Comparison of ENCODE assay signal across 1 cellular context in the genomic region with DNA sequence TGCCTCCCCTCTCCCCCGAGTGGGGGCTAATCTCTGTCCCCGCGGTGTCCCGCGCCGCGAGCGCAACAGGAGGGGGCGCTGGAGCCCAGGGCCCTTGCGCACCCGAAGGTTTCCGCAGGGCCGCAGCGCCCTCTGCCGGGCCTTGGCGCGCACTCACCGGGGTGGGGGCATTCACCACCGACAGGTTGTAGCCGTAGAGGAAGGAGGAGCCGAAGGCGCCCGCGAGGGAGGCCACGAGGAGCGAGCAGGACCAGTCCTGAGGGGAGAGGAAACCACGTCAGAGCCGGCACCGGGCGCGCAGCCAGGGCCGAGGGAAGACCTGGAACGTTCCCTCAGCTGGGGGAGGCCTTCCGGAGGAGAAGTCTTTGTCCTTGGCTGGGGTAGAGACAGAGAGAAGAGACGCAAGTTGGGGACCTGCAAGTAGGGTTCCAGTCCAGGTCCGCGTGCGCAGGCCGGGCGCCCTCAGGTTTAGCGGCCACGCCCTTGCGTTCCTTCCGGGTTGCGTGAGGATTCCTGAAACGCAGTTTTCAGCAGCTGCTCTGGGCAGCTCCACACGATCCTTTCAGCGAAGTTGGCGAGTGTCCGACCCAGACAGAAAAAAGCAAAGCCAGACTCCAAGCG.
TF ChIP-seq lines count a peak whose summit lies in the region.

No MANE protein-coding gene starts in this region.

TF ChIP-seq in GM12878, 131 proteins besides CTCF, POLR2A, EP300 and RAD21 (continued from another document and continues in another):
- TF ChIP-seq, protein P1, sequence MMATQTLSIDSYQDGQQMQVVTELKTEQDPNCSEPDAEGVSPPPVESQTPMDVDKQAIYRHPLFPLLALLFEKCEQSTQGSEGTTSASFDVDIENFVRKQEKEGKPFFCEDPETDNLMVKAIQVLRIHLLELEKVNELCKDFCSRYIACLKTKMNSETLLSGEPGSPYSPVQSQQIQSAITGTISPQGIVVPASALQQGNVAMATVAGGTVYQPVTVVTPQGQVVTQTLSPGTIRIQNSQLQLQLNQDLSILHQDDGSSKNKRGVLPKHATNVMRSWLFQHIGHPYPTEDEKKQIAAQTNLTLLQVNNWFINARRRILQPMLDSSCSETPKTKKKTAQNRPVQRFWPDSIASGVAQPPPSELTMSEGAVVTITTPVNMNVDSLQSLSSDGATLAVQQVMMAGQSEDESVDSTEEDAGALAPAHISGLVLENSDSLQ (IDR thresholded peaks at IDR 0.05) = 0 out of 2 replicates have a peak, but pooled peaks have one; percentile 5
- TF ChIP-seq, protein P2, sequence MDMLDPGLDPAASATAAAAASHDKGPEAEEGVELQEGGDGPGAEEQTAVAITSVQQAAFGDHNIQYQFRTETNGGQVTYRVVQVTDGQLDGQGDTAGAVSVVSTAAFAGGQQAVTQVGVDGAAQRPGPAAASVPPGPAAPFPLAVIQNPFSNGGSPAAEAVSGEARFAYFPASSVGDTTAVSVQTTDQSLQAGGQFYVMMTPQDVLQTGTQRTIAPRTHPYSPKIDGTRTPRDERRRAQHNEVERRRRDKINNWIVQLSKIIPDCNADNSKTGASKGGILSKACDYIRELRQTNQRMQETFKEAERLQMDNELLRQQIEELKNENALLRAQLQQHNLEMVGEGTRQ (IDR thresholded peaks at IDR 0.05; ENCODE audit: borderline replicate concordance, low read depth, low read length) = peak; percentile 42
- TF ChIP-seq GABPA (IDR thresholded peaks at IDR 0.05; ENCODE audit: low read depth) = no peak
- TF ChIP-seq TAF1 (IDR thresholded peaks at IDR 0.05; ENCODE audit: borderline replicate concordance, low read depth, low read length) = 0 out of 2 replicates have a peak, but pooled peaks have one; percentile 24
- TF ChIP-seq, protein P3, sequence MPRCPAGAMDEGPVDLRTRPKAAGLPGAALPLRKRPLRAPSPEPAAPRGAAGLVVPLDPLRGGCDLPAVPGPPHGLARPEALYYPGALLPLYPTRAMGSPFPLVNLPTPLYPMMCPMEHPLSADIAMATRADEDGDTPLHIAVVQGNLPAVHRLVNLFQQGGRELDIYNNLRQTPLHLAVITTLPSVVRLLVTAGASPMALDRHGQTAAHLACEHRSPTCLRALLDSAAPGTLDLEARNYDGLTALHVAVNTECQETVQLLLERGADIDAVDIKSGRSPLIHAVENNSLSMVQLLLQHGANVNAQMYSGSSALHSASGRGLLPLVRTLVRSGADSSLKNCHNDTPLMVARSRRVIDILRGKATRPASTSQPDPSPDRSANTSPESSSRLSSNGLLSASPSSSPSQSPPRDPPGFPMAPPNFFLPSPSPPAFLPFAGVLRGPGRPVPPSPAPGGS (IDR thresholded peaks at IDR 0.05; ENCODE audit: borderline replicate concordance, insufficient read depth, low read depth, low read length, poor library complexity, severe bottlenecking) = no peak
- peak; percentile 71; the same call in 1 of the 2 replicates for TF ChIP-seq LARP7 (IDR thresholded peaks at IDR 0.05)
- TF ChIP-seq BACH1 (IDR thresholded peaks at IDR 0.05; ENCODE audit: borderline replicate concordance) = peak; percentile 35; the same call in 1 of the 2 replicates
- TF ChIP-seq SRF (IDR thresholded peaks at IDR 0.05; ENCODE audit: low read depth in 2 of 2, low read length in 2 of 2) = 0 out of 4 replicates have a peak, but pooled peaks of 1 of the 2 experiments have one; percentile 13
- TF ChIP-seq KDM1A (IDR thresholded peaks at IDR 0.05; ENCODE audit: borderline replicate concordance) = no peak
- 0 out of 2 replicates have a peak, but pooled peaks have one; percentile 45 for TF ChIP-seq STAT1 (conservative IDR thresholded peaks at IDR 0.05)
- peak; percentile 68; the same call in 1 of the 2 replicates for TF ChIP-seq POLR2AphosphoS5 (IDR thresholded peaks at IDR 0.05; ENCODE audit: low read length)
- TF ChIP-seq, protein P4, sequence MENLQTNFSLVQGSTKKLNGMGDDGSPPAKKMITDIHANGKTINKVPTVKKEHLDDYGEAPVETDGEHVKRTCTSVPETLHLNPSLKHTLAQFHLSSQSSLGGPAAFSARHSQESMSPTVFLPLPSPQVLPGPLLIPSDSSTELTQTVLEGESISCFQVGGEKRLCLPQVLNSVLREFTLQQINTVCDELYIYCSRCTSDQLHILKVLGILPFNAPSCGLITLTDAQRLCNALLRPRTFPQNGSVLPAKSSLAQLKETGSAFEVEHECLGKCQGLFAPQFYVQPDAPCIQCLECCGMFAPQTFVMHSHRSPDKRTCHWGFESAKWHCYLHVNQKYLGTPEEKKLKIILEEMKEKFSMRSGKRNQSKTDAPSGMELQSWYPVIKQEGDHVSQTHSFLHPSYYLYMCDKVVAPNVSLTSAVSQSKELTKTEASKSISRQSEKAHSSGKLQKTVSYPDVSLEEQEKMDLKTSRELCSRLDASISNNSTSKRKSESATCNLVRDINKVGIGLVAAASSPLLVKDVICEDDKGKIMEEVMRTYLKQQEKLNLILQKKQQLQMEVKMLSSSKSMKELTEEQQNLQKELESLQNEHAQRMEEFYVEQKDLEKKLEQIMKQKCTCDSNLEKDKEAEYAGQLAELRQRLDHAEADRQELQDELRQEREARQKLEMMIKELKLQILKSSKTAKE (IDR thresholded peaks at IDR 0.05; ENCODE audit: low read depth, poor library complexity, severe bottlenecking) = no peak
- no peak for TF ChIP-seq TBL1XR1 (IDR thresholded peaks at IDR 0.05; ENCODE audit: low read depth, low read length)
- TF ChIP-seq CREB1 (IDR thresholded peaks at IDR 0.05; ENCODE audit: low read depth) = peak; percentile 61; the same call in 1 of the 2 replicates
- no peak for TF ChIP-seq SUZ12 (IDR thresholded peaks at IDR 0.05; ENCODE audit: unreplicated experiment)
- TF ChIP-seq, protein P5, sequence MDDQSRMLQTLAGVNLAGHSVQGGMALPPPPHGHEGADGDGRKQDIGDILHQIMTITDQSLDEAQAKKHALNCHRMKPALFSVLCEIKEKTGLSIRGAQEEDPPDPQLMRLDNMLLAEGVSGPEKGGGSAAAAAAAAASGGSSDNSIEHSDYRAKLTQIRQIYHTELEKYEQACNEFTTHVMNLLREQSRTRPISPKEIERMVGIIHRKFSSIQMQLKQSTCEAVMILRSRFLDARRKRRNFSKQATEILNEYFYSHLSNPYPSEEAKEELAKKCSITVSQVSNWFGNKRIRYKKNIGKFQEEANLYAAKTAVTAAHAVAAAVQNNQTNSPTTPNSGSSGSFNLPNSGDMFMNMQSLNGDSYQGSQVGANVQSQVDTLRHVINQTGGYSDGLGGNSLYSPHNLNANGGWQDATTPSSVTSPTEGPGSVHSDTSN (IDR thresholded peaks at IDR 0.05; ENCODE audit: insufficient replicate concordance, low read depth, low read length) = no peak
- no peak for TF ChIP-seq SMAD5 (IDR thresholded peaks at IDR 0.05; ENCODE audit: low read depth)
- TF ChIP-seq, protein P6, sequence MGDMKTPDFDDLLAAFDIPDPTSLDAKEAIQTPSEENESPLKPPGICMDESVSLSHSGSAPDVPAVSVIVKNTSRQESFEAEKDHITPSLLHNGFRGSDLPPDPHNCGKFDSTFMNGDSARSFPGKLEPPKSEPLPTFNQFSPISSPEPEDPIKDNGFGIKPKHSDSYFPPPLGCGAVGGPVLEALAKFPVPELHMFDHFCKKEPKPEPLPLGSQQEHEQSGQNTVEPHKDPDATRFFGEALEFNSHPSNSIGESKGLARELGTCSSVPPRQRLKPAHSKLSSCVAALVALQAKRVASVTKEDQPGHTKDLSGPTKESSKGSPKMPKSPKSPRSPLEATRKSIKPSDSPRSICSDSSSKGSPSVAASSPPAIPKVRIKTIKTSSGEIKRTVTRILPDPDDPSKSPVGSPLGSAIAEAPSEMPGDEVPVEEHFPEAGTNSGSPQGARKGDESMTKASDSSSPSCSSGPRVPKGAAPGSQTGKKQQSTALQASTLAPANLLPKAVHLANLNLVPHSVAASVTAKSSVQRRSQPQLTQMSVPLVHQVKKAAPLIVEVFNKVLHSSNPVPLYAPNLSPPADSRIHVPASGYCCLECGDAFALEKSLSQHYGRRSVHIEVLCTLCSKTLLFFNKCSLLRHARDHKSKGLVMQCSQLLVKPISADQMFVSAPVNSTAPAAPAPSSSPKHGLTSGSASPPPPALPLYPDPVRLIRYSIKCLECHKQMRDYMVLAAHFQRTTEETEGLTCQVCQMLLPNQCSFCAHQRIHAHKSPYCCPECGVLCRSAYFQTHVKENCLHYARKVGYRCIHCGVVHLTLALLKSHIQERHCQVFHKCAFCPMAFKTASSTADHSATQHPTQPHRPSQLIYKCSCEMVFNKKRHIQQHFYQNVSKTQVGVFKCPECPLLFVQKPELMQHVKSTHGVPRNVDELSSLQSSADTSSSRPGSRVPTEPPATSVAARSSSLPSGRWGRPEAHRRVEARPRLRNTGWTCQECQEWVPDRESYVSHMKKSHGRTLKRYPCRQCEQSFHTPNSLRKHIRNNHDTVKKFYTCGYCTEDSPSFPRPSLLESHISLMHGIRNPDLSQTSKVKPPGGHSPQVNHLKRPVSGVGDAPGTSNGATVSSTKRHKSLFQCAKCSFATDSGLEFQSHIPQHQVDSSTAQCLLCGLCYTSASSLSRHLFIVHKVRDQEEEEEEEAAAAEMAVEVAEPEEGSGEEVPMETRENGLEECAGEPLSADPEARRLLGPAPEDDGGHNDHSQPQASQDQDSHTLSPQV (IDR thresholded peaks at IDR 0.05) = peak; percentile 66; the same call in 1 of the 2 replicates
- TF ChIP-seq MEF2B (IDR thresholded peaks at IDR 0.05; ENCODE audit: partially characterized antibody, poor library complexity, severe bottlenecking) = no peak
- no peak for TF ChIP-seq NFXL1 (IDR thresholded peaks at IDR 0.05; ENCODE audit: borderline replicate concordance)
- TF ChIP-seq, protein P7, sequence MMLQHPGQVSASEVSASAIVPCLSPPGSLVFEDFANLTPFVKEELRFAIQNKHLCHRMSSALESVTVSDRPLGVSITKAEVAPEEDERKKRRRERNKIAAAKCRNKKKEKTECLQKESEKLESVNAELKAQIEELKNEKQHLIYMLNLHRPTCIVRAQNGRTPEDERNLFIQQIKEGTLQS (IDR thresholded peaks at IDR 0.05; ENCODE audit: borderline replicate concordance, extremely low read depth, low read depth, low read length) = 0 out of 2 replicates have a peak, but pooled peaks have one; percentile 49
- TF ChIP-seq BCL11A (IDR thresholded peaks at IDR 0.05; ENCODE audit: low read depth, low read length) = no peak
- peak; percentile 23 for TF ChIP-seq HCFC1 (IDR thresholded peaks at IDR 0.05; ENCODE audit: low read length)
- peak; percentile 17; the same call in 1 of the 3 replicates for TF ChIP-seq POU2F2 (IDR thresholded peaks at IDR 0.05; ENCODE audit: borderline replicate concordance, low read depth, low read length)
- no peak for TF ChIP-seq SPI1 (IDR thresholded peaks at IDR 0.05; ENCODE audit: borderline replicate concordance, insufficient read depth, low read depth, low read length)
- peak; percentile 48; the same call in 1 of the 2 replicates for TF ChIP-seq IKZF1 (conservative IDR thresholded peaks at IDR 0.05)
- TF ChIP-seq NR2C2 (IDR thresholded peaks at IDR 0.05; ENCODE audit: borderline replicate concordance, control insufficient read depth, insufficient read length, low read depth) = no peak
- peak; percentile 34; the same call in 1 of the 2 replicates for TF ChIP-seq RUNX3 (IDR thresholded peaks at IDR 0.05; ENCODE audit: low read length)
- TF ChIP-seq, protein P8, sequence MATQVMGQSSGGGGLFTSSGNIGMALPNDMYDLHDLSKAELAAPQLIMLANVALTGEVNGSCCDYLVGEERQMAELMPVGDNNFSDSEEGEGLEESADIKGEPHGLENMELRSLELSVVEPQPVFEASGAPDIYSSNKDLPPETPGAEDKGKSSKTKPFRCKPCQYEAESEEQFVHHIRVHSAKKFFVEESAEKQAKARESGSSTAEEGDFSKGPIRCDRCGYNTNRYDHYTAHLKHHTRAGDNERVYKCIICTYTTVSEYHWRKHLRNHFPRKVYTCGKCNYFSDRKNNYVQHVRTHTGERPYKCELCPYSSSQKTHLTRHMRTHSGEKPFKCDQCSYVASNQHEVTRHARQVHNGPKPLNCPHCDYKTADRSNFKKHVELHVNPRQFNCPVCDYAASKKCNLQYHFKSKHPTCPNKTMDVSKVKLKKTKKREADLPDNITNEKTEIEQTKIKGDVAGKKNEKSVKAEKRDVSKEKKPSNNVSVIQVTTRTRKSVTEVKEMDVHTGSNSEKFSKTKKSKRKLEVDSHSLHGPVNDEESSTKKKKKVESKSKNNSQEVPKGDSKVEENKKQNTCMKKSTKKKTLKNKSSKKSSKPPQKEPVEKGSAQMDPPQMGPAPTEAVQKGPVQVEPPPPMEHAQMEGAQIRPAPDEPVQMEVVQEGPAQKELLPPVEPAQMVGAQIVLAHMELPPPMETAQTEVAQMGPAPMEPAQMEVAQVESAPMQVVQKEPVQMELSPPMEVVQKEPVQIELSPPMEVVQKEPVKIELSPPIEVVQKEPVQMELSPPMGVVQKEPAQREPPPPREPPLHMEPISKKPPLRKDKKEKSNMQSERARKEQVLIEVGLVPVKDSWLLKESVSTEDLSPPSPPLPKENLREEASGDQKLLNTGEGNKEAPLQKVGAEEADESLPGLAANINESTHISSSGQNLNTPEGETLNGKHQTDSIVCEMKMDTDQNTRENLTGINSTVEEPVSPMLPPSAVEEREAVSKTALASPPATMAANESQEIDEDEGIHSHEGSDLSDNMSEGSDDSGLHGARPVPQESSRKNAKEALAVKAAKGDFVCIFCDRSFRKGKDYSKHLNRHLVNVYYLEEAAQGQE (IDR thresholded peaks at IDR 0.05; ENCODE audit: low read depth, low read length) = no peak
- TF ChIP-seq, protein P9, sequence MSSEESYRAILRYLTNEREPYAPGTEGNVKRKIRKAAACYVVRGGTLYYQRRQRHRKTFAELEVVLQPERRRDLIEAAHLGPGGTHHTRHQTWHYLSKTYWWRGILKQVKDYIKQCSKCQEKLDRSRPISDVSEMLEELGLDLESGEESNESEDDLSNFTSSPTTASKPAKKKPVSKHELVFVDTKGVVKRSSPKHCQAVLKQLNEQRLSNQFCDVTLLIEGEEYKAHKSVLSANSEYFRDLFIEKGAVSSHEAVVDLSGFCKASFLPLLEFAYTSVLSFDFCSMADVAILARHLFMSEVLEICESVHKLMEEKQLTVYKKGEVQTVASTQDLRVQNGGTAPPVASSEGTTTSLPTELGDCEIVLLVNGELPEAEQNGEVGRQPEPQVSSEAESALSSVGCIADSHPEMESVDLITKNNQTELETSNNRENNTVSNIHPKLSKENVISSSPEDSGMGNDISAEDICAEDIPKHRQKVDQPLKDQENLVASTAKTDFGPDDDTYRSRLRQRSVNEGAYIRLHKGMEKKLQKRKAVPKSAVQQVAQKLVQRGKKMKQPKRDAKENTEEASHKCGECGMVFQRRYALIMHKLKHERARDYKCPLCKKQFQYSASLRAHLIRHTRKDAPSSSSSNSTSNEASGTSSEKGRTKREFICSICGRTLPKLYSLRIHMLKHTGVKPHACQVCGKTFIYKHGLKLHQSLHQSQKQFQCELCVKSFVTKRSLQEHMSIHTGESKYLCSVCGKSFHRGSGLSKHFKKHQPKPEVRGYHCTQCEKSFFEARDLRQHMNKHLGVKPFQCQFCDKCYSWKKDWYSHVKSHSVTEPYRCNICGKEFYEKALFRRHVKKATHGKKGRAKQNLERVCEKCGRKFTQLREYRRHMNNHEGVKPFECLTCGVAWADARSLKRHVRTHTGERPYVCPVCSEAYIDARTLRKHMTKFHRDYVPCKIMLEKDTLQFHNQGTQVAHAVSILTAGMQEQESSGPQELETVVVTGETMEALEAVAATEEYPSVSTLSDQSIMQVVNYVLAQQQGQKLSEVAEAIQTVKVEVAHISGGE (CRISPR knock-in tag; IDR thresholded peaks at IDR 0.05) = no peak
- TF ChIP-seq ZNF217 (IDR thresholded peaks at IDR 0.05) = no peak
- TF ChIP-seq ESRRA (IDR thresholded peaks at IDR 0.05; ENCODE audit: low read length) = no peak
- TF ChIP-seq KAT2A (conservative IDR thresholded peaks at IDR 0.05; ENCODE audit: control insufficient read depth, low read depth, low read length) = no peak
- no peak for TF ChIP-seq NRF1 (conservative IDR thresholded peaks at IDR 0.05; ENCODE audit: low read depth, low read length)
- no peak for TF ChIP-seq NR2C1 (IDR thresholded peaks at IDR 0.05)
